In the genomic region with DNA sequence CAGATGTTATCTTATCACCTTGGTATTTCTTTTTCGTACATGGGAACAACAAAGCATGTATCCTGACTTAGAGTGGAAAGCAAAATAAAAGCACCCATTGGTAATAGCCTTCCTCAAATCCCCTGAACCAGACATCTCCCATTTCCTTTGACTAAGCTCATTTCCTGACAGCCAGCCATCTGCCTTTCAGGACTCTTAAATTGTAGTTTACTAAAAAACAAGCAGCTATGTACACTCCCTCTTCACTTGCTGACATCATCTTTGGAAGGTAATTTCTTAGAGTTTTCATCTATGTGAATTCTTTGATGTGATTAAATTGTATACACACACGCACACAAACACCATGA, we compare ENCODE assay signal across 1 cellular context.
TF ChIP-seq lines count a peak whose summit lies in the region.

No MANE protein-coding gene starts in this region.

TF ChIP-seq in K562, 482 proteins besides CTCF, POLR2A, EP300 and RAD21 (continued from another document and continues in another):
- TF ChIP-seq, protein P1, sequence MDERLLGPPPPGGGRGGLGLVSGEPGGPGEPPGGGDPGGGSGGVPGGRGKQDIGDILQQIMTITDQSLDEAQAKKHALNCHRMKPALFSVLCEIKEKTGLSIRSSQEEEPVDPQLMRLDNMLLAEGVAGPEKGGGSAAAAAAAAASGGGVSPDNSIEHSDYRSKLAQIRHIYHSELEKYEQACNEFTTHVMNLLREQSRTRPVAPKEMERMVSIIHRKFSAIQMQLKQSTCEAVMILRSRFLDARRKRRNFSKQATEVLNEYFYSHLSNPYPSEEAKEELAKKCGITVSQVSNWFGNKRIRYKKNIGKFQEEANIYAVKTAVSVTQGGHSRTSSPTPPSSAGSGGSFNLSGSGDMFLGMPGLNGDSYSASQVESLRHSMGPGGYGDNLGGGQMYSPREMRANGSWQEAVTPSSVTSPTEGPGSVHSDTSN (CRISPR knock-in tag; IDR thresholded peaks at IDR 0.05; ENCODE audit: low read depth): no peak
- TF ChIP-seq, protein P1 (tag; conservative IDR thresholded peaks at IDR 0.05; ENCODE audit: low read depth): no peak
- no peak for TF ChIP-seq C11orf30 (IDR thresholded peaks at IDR 0.05; ENCODE audit: low read depth)
- peak; percentile 11; the same call in 1 of the 2 replicates for TF ChIP-seq SMARCA4 (IDR thresholded peaks at IDR 0.05)
- TF ChIP-seq, protein P2, sequence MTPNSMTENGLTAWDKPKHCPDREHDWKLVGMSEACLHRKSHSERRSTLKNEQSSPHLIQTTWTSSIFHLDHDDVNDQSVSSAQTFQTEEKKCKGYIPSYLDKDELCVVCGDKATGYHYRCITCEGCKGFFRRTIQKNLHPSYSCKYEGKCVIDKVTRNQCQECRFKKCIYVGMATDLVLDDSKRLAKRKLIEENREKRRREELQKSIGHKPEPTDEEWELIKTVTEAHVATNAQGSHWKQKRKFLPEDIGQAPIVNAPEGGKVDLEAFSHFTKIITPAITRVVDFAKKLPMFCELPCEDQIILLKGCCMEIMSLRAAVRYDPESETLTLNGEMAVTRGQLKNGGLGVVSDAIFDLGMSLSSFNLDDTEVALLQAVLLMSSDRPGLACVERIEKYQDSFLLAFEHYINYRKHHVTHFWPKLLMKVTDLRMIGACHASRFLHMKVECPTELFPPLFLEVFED (CRISPR knock-in tag; conservative IDR thresholded peaks at IDR 0.05): no peak
- TF ChIP-seq, protein P3, sequence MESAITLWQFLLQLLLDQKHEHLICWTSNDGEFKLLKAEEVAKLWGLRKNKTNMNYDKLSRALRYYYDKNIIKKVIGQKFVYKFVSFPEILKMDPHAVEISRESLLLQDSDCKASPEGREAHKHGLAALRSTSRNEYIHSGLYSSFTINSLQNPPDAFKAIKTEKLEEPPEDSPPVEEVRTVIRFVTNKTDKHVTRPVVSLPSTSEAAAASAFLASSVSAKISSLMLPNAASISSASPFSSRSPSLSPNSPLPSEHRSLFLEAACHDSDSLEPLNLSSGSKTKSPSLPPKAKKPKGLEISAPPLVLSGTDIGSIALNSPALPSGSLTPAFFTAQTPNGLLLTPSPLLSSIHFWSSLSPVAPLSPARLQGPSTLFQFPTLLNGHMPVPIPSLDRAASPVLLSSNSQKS (CRISPR knock-in tag; IDR thresholded peaks at IDR 0.05): no peak
- TF ChIP-seq EWSR1 (IDR thresholded peaks at IDR 0.05; ENCODE audit: borderline replicate concordance, low read depth, partially characterized antibody): no peak
- peak; percentile 18 for TF ChIP-seq GTF2A2 (tag; IDR thresholded peaks at IDR 0.05)
- TF ChIP-seq, protein P4, sequence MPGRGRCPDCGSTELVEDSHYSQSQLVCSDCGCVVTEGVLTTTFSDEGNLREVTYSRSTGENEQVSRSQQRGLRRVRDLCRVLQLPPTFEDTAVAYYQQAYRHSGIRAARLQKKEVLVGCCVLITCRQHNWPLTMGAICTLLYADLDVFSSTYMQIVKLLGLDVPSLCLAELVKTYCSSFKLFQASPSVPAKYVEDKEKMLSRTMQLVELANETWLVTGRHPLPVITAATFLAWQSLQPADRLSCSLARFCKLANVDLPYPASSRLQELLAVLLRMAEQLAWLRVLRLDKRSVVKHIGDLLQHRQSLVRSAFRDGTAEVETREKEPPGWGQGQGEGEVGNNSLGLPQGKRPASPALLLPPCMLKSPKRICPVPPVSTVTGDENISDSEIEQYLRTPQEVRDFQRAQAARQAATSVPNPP (IDR thresholded peaks at IDR 0.05; ENCODE audit: borderline replicate concordance, insufficient read depth, insufficient read length): no peak
- TF ChIP-seq PHTF2 (CRISPR knock-in tag; IDR thresholded peaks at IDR 0.05): no peak
- no peak for TF ChIP-seq ZNF174 (CRISPR knock-in tag; IDR thresholded peaks at IDR 0.05)
- no peak for TF ChIP-seq FOS (IDR thresholded peaks at IDR 0.05; ENCODE audit: extremely low read depth, insufficient read length)
- TF ChIP-seq, protein P5, sequence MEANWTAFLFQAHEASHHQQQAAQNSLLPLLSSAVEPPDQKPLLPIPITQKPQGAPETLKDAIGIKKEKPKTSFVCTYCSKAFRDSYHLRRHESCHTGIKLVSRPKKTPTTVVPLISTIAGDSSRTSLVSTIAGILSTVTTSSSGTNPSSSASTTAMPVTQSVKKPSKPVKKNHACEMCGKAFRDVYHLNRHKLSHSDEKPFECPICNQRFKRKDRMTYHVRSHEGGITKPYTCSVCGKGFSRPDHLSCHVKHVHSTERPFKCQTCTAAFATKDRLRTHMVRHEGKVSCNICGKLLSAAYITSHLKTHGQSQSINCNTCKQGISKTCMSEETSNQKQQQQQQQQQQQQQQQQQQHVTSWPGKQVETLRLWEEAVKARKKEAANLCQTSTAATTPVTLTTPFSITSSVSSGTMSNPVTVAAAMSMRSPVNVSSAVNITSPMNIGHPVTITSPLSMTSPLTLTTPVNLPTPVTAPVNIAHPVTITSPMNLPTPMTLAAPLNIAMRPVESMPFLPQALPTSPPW (CRISPR knock-in tag; IDR thresholded peaks at IDR 0.05): no peak; the same call in 1 of the 2 replicates
- TF ChIP-seq CBX3 (IDR thresholded peaks at IDR 0.05; ENCODE audit: borderline replicate concordance in 1 of 2, low read length in 2 of 2): no peak
- TF ChIP-seq ARID2 (IDR thresholded peaks at IDR 0.05): 0 out of 2 replicates have a peak, but pooled peaks have one; percentile 12
- TF ChIP-seq ILK (tag; IDR thresholded peaks at IDR 0.05; ENCODE audit: borderline replicate concordance, low read depth): 0 out of 2 replicates have a peak, but pooled peaks have one; percentile 57
- no peak for TF ChIP-seq ZNF695 (CRISPR knock-in tag; IDR thresholded peaks at IDR 0.05)
- no peak for TF ChIP-seq ZNF77 (CRISPR knock-in tag; IDR thresholded peaks at IDR 0.05)
- TF ChIP-seq NFIX (CRISPR knock-in tag; IDR thresholded peaks at IDR 0.05; ENCODE audit: low read depth): no peak
- no peak for TF ChIP-seq ZNF79 (CRISPR knock-in tag; IDR thresholded peaks at IDR 0.05; ENCODE audit: low read depth)
- TF ChIP-seq MCM7 (IDR thresholded peaks at IDR 0.05): no peak
- TF ChIP-seq TEAD2 (tag; IDR thresholded peaks at IDR 0.05): 0 out of 2 replicates have a peak, but pooled peaks have one; percentile 5
- TF ChIP-seq, protein P6, sequence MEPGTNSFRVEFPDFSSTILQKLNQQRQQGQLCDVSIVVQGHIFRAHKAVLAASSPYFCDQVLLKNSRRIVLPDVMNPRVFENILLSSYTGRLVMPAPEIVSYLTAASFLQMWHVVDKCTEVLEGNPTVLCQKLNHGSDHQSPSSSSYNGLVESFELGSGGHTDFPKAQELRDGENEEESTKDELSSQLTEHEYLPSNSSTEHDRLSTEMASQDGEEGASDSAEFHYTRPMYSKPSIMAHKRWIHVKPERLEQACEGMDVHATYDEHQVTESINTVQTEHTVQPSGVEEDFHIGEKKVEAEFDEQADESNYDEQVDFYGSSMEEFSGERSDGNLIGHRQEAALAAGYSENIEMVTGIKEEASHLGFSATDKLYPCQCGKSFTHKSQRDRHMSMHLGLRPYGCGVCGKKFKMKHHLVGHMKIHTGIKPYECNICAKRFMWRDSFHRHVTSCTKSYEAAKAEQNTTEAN (CRISPR knock-in tag; IDR thresholded peaks at IDR 0.05): no peak
- peak; percentile 50 for TF ChIP-seq CXXC5 (CRISPR knock-in tag; IDR thresholded peaks at IDR 0.05)
- no peak for TF ChIP-seq CREB1 (IDR thresholded peaks at IDR 0.05)
- no peak for TF ChIP-seq CREB1 (CRISPR knock-in tag; IDR thresholded peaks at IDR 0.05)
- TF ChIP-seq SMARCE1 (IDR thresholded peaks at IDR 0.05): 0 out of 2 replicates have a peak, but pooled peaks have one; percentile 27
- TF ChIP-seq, protein P7, sequence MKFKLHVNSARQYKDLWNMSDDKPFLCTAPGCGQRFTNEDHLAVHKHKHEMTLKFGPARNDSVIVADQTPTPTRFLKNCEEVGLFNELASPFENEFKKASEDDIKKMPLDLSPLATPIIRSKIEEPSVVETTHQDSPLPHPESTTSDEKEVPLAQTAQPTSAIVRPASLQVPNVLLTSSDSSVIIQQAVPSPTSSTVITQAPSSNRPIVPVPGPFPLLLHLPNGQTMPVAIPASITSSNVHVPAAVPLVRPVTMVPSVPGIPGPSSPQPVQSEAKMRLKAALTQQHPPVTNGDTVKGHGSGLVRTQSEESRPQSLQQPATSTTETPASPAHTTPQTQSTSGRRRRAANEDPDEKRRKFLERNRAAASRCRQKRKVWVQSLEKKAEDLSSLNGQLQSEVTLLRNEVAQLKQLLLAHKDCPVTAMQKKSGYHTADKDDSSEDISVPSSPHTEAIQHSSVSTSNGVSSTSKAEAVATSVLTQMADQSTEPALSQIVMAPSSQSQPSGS (CRISPR knock-in tag; IDR thresholded peaks at IDR 0.05): no peak
- TF ChIP-seq FOXA3 (CRISPR knock-in tag; conservative IDR thresholded peaks at IDR 0.05 in 1 of 2, IDR thresholded peaks at IDR 0.05 in 1 of 2): peak in 1 of 2 experiments; percentile 35; a peak in 1 of 4 replicates
- TF ChIP-seq, protein P8, sequence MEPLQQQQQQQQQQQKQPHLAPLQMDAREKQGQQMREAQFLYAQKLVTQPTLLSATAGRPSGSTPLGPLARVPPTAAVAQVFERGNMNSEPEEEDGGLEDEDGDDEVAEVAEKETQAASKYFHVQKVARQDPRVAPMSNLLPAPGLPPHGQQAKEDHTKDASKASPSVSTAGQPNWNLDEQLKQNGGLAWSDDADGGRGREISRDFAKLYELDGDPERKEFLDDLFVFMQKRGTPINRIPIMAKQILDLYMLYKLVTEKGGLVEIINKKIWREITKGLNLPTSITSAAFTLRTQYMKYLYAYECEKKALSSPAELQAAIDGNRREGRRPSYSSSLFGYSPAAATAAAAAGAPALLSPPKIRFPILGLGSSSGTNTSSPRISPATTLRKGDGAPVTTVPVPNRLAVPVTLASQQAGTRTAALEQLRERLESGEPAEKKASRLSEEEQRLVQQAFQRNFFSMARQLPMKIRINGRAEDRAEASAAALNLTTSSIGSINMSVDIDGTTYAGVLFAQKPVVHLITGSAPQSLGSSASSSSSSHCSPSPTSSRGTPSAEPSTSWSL (CRISPR knock-in tag; IDR thresholded peaks at IDR 0.05; ENCODE audit: borderline replicate concordance): no peak
- 0 out of 2 replicates have a peak, but pooled peaks have one; percentile 24 for TF ChIP-seq ERF (CRISPR knock-in tag; IDR thresholded peaks at IDR 0.05)
- TF ChIP-seq CBX1 (IDR thresholded peaks at IDR 0.05; ENCODE audit: low read depth): no peak
- no peak for TF ChIP-seq ASH1L (IDR thresholded peaks at IDR 0.05; ENCODE audit: borderline replicate concordance, low read depth, partially characterized antibody)
- no peak for TF ChIP-seq CEBPB (tag; IDR thresholded peaks at IDR 0.05)
- TF ChIP-seq ZSCAN29 (IDR thresholded peaks at IDR 0.05): no peak
- TF ChIP-seq TFAM (CRISPR knock-in tag; conservative IDR thresholded peaks at IDR 0.05): no peak
- TF ChIP-seq NR4A1 (CRISPR knock-in tag; IDR thresholded peaks at IDR 0.05): no peak
- peak; percentile 52; the same call in 1 of the 2 replicates for TF ChIP-seq NR4A1 (tag; IDR thresholded peaks at IDR 0.05)
- no peak for TF ChIP-seq KAT7 (CRISPR knock-in tag; IDR thresholded peaks at IDR 0.05; ENCODE audit: borderline replicate concordance)
- TF ChIP-seq STAT5A (IDR thresholded peaks at IDR 0.05; ENCODE audit: borderline replicate concordance, low read length): no peak
- TF ChIP-seq TCF7L2 (IDR thresholded peaks at IDR 0.05; ENCODE audit: low read depth, low read length): no peak
- peak in 1 of 2 experiments; percentile 28; a peak in 1 of 4 replicates for TF ChIP-seq FOXK2 (conservative IDR thresholded peaks at IDR 0.05 in 1 of 2, IDR thresholded peaks at IDR 0.05 in 1 of 2; ENCODE audit: low read depth in 2 of 2)
